14 cellular contexts compared by ENCODE assay signal in genomic region chr6:77474286-77474956, GRCh38. TPM values are rescaled to one million over a fixed set of nuclear protein-coding genes. Genes with fewer than 3 reads are reported as not detected.
DNase-seq lines count a peak whose midpoint lies in the region; ATAC-seq and TF ChIP-seq lines count a peak whose summit lies in the region.
"Had no signal": no experiment of that assay in that cellular context is flagged by ENCODE, and none has a peak within 500 bp of the region (broad histone marks: within the 10 kb centered on the region; RNA-seq: fewer than 3 reads in every experiment).

No MANE protein-coding gene starts in this region.

- H3K4me3 Mint-ChIP-seq in activated naive CD8-positive, alpha-beta T cell = peak overlapping the region; percentile 31
- H3K4me3 Mint-ChIP-seq in activated naive CD8-positive, alpha-beta T cell treated with anti-CD3 and anti-CD28 coated beads for 36 hours = no peak overlapping the region
- peak overlapping the region; percentile 13 for H3K4me3 Mint-ChIP-seq in activated B cell treated with CpG ODN at 0.5 μM for 24 hours
- H3K4me3 Mint-ChIP-seq in stimulated activated effector memory CD8-positive, alpha-beta T cell treated with anti-CD3 and anti-CD28 coated beads, Interleukin-12 subunit alpha, Interleukin-12 subunit beta, amount 100 ng/mL, for 72 hours = peak overlapping the region; percentile 42

- no peaks in the 10 kb centered on the region for H3K36me3 Mint-ChIP-seq in activated naive CD8-positive, alpha-beta T cell
- no peaks in the 10 kb centered on the region for H3K36me3 Mint-ChIP-seq in activated naive CD8-positive, alpha-beta T cell treated with anti-CD3 and anti-CD28 coated beads for 36 hours
- H3K36me3 Mint-ChIP-seq in activated B cell treated with CpG ODN at 0.5 μM for 24 hours (ENCODE audit: low read depth) = no peaks in the 10 kb centered on the region
- H3K36me3 Mint-ChIP-seq in stimulated activated effector memory CD8-positive, alpha-beta T cell treated with anti-CD3 and anti-CD28 coated beads, Interleukin-12 subunit alpha, Interleukin-12 subunit beta, amount 100 ng/mL, for 72 hours = no peaks in the 10 kb centered on the region

- H3K4me1 Mint-ChIP-seq in activated naive CD8-positive, alpha-beta T cell (ENCODE audit: low read depth) = peaks cover 11% of the 10 kb centered on the region
- peaks cover 4% of the 10 kb centered on the region for H3K4me1 Mint-ChIP-seq in activated naive CD8-positive, alpha-beta T cell treated with anti-CD3 and anti-CD28 coated beads for 36 hours
- peaks cover 3% of the 10 kb centered on the region for H3K4me1 Mint-ChIP-seq in activated B cell treated with CpG ODN at 0.5 μM for 24 hours
- peaks cover 10% of the 10 kb centered on the region for H3K4me1 Mint-ChIP-seq in stimulated activated effector memory CD8-positive, alpha-beta T cell treated with anti-CD3 and anti-CD28 coated beads, Interleukin-12 subunit alpha, Interleukin-12 subunit beta, amount 100 ng/mL, for 72 hours

- POLR2A ChIA-PET in activated B cell treated with CpG ODN at 0.5 μM for 24 hours (lab: Charles Lee) = no interaction called here

- CTCF ChIA-PET in activated B cell treated with CpG ODN at 0.5 μM for 24 hours (lab: Charles Lee) = no interaction called here

- peak; percentile 58 for ATAC-seq in HG02798 (IDR thresholded peaks at IDR 0.05; ENCODE audit: poor library complexity, unreplicated experiment)
- no peak for ATAC-seq in activated B cell treated with CpG ODN at 0.5 μM for 24 hours (ENCODE audit: low read depth)
- peak; percentile 37 for ATAC-seq in stimulated activated effector memory CD8-positive, alpha-beta T cell treated with anti-CD3 and anti-CD28 coated beads, Interleukin-12 subunit alpha, Interleukin-12 subunit beta, amount 100 ng/mL, for 72 hours
- ATAC-seq in HG03196 (IDR thresholded peaks at IDR 0.05; ENCODE audit: unreplicated experiment) = no peak
- no peak for ATAC-seq in GM18909 (IDR thresholded peaks at IDR 0.05; ENCODE audit: poor library complexity, unreplicated experiment)
- ATAC-seq: esophagus mucosa had no signal

- no peaks in the 10 kb centered on the region for H3K9me3 Mint-ChIP-seq in activated naive CD8-positive, alpha-beta T cell (ENCODE audit: low read depth)
- no peaks in the 10 kb centered on the region for H3K9me3 Mint-ChIP-seq in activated naive CD8-positive, alpha-beta T cell treated with anti-CD3 and anti-CD28 coated beads for 36 hours
- no peaks in the 10 kb centered on the region for H3K9me3 Mint-ChIP-seq in activated B cell treated with CpG ODN at 0.5 μM for 24 hours
- no peaks in the 10 kb centered on the region for H3K9me3 Mint-ChIP-seq in stimulated activated effector memory CD8-positive, alpha-beta T cell treated with anti-CD3 and anti-CD28 coated beads, Interleukin-12 subunit alpha, Interleukin-12 subunit beta, amount 100 ng/mL, for 72 hours

- intact Hi-C loops in activated B cell treated with CpG ODN at 0.5 μM for 24 hours (cut with micrococcal nuclease) = no loop called here

- no peak overlapping the region for H3K27ac Mint-ChIP-seq in activated naive CD8-positive, alpha-beta T cell
- H3K27ac Mint-ChIP-seq in activated naive CD8-positive, alpha-beta T cell treated with anti-CD3 and anti-CD28 coated beads for 36 hours = no peak overlapping the region
- H3K27ac Mint-ChIP-seq in activated B cell treated with CpG ODN at 0.5 μM for 24 hours = no peak overlapping the region
- peak overlapping the region; percentile 50 for H3K27ac Mint-ChIP-seq in stimulated activated effector memory CD8-positive, alpha-beta T cell treated with anti-CD3 and anti-CD28 coated beads, Interleukin-12 subunit alpha, Interleukin-12 subunit beta, amount 100 ng/mL, for 72 hours

- DNase-seq in activated naive CD8-positive, alpha-beta T cell treated with anti-CD3 and anti-CD28 coated beads for 36 hours = no peak
- DNase-seq in activated B cell treated with CpG ODN at 0.5 μM for 24 hours (no peak), NCI-H2196 treated with DMSO at 0.1 percent for 48 hours (lab: John Stamatoyannopoulos, UW; ENCODE audit: unreplicated experiment) (no peak)
- no peak for DNase-seq in stimulated activated effector memory CD8-positive, alpha-beta T cell treated with anti-CD3 and anti-CD28 coated beads, Interleukin-12 subunit alpha, Interleukin-12 subunit beta, amount 100 ng/mL, for 72 hours (ENCODE audit: low spot score in 2 of 2)
- DNase-seq: activated CD4-positive, CD25-positive, alpha-beta regulatory T cell; aorta; colonic mucosa; spleen had no signal

- no peak for TF ChIP-seq CTCF in activated B cell treated with CpG ODN at 0.5 μM for 24 hours (IDR thresholded peaks at IDR 0.05)

- H3K27me3 Mint-ChIP-seq in activated naive CD8-positive, alpha-beta T cell = peaks cover 3% of the 10 kb centered on the region
- H3K27me3 Mint-ChIP-seq in activated naive CD8-positive, alpha-beta T cell treated with anti-CD3 and anti-CD28 coated beads for 36 hours = no peaks in the 10 kb centered on the region
- no peaks in the 10 kb centered on the region for H3K27me3 Mint-ChIP-seq in activated B cell treated with CpG ODN at 0.5 μM for 24 hours

RNA-seq across cellular contexts. Expression of gene HTR1B, which starts 11.1 kb away (rescaled TPM):
- total RNA-seq in activated naive CD8-positive, alpha-beta T cell treated with anti-CD3 and anti-CD28 coated beads for 36 hours = not detected
- not detected in 2 replicates for total RNA-seq in activated B cell treated with CpG ODN at 0.5 μM for 24 hours
- total RNA-seq: subcutaneous adipose tissue had no signal

Comparison
In these comparisons a context has a peak if more than half of its experiments do, and no peak if none do; other contexts are left out.
1. ATAC-seq: peak in HG02798 (single experiment) and stimulated activated effector memory CD8-positive, alpha-beta T cell treated with anti-CD3 and anti-CD28 coated beads, Interleukin-12 subunit alpha, Interleukin-12 subunit beta, amount 100 ng/mL, for 72 hours (single experiment); none in activated B cell treated with CpG ODN at 0.5 μM for 24 hours (single experiment), HG03196 (single experiment) and GM18909 (single experiment).